8 cellular contexts compared by ENCODE assay signal in genomic region chr11:25981998-25982397, GRCh38.
DNase-seq lines count a peak whose midpoint lies in the region; ATAC-seq and TF ChIP-seq lines count a peak whose summit lies in the region.

No MANE protein-coding gene starts in this region.

- H3K4me1 ChIP-seq in adipocyte (ENCODE audit: control insufficient read depth, insufficient read depth, low read length) (no peaks in the 10 kb centered on the region), thoracic aorta (ENCODE audit: control insufficient read depth in 1 of 2, low read depth in 2 of 2) (no peaks in the 10 kb centered on the region)

- ATAC-seq in thoracic aorta (ENCODE audit: insufficient number of reproducible peaks, low FRiP score, low read depth): no peak

- H3K4me3 ChIP-seq in HFF-Myc (replicated peaks; ENCODE audit: low read depth, low read length) (no peak overlapping the region), adipocyte (ENCODE audit: low read length) (no peak overlapping the region), thoracic aorta (no peak overlapping the region)

- peak; percentile 34 for TF ChIP-seq CTCF in HFF-Myc (IDR thresholded peaks at IDR 0.05; ENCODE audit: low read depth, low read length, missing control alignments)
- peak; percentile 28 for TF ChIP-seq CTCF in thoracic aorta (IDR thresholded peaks at IDR 0.05)

- H3K9ac ChIP-seq in adipocyte (ENCODE audit: low read length): peak overlapping the region; percentile 17

- H3K27me3 ChIP-seq in adipocyte (replicated peaks; ENCODE audit: control insufficient read depth, insufficient read depth, low read length) (no peaks in the 10 kb centered on the region), thoracic aorta (replicated peaks; ENCODE audit: insufficient read depth) (no peaks in the 10 kb centered on the region)

- H3K9me3 ChIP-seq in adipocyte (ENCODE audit: control insufficient read depth, low read length) (no peaks in the 10 kb centered on the region), thoracic aorta (no peaks in the 10 kb centered on the region)

- DNase-seq in NCI-H524 (lab: John Stamatoyannopoulos, UW) (peak; percentile 28 to 58), NCI-H524 treated with DMSO at 0.1 percent for 48 hours (lab: John Stamatoyannopoulos, UW) (no peak), HFF-Myc (ENCODE audit: extremely low read depth, low read depth) (peak; percentile 53), M059J (ENCODE audit: low read depth) (peak; percentile 14), adipocyte (ENCODE audit: low read depth) (peak; percentile 88), iPS-NIHi7 (ENCODE audit: extremely low spot score) (peak; percentile 38), thoracic aorta (ENCODE audit: low spot score) (no peak), NCI-H226 (no peak)

- H3K27ac ChIP-seq in thoracic aorta: no peak overlapping the region

- H3K36me3 ChIP-seq in adipocyte (ENCODE audit: control insufficient read depth, insufficient read depth, low read length, severe bottlenecking) (no peaks in the 10 kb centered on the region), thoracic aorta (no peaks in the 10 kb centered on the region)

Comparison
In these comparisons a context has a peak if more than half of its experiments do, and no peak if none do; other contexts are left out.
1. DNase-seq: peak in NCI-H524 (2 of 2), HFF-Myc (single experiment), M059J (single experiment), adipocyte (single experiment) and iPS-NIHi7 (single experiment); none in NCI-H524 treated with DMSO at 0.1 percent for 48 hours (single experiment), thoracic aorta (single experiment) and NCI-H226 (single experiment).